ENCODE assay signal across 1 cellular context in genomic region chr1:107526524-107527198, GRCh38.
TF ChIP-seq lines count a peak whose summit lies in the region.

No MANE protein-coding gene starts in this region.

TF ChIP-seq in HepG2, 621 proteins besides CTCF, POLR2A, EP300 and RAD21 (continued from another document and continues in another):
- TF ChIP-seq TP53 (CRISPR knock-in tag; conservative IDR thresholded peaks at IDR 0.05) (0 out of 2 replicates have a peak, but pooled peaks have one; percentile 36), ZNF710 (CRISPR knock-in tag; IDR thresholded peaks at IDR 0.05; ENCODE audit: borderline replicate concordance) (peak; percentile 85; the same call in 1 of the 2 replicates), IRF2 (CRISPR knock-in tag; IDR thresholded peaks at IDR 0.05) (peak; percentile 50; the same call in 1 of the 2 replicates), TFAP4 (IDR thresholded peaks at IDR 0.05; ENCODE audit: borderline replicate concordance, low read depth) (peak; percentile 79), HNF4G (IDR thresholded peaks at IDR 0.05; ENCODE audit: borderline replicate concordance, low read depth, low read length) (peak; percentile 91), HNF4G (CRISPR knock-in tag; IDR thresholded peaks at IDR 0.05; ENCODE audit: borderline replicate concordance, low read depth) (peak; percentile 58; the same call in 1 of the 2 replicates), ZNF720 (CRISPR knock-in tag; IDR thresholded peaks at IDR 0.05) (no peak), ZBTB8A (CRISPR knock-in tag; IDR thresholded peaks at IDR 0.05; ENCODE audit: borderline replicate concordance, low read depth) (no peak), MAX (IDR thresholded peaks at IDR 0.05) (peak; percentile 39), ELF3 (CRISPR knock-in tag; IDR thresholded peaks at IDR 0.05) (peak; percentile 74; the same call in 1 of the 2 replicates), ZNF557 (CRISPR knock-in tag; IDR thresholded peaks at IDR 0.05) (no peak), ATF1 (CRISPR knock-in tag; IDR thresholded peaks at IDR 0.05) (0 out of 2 replicates have a peak, but pooled peaks have one; percentile 50), MBD4 (IDR thresholded peaks at IDR 0.05; ENCODE audit: borderline replicate concordance, low read length) (peak; percentile 31; the same call in 1 of the 2 replicates), SOX6 (IDR thresholded peaks at IDR 0.05) (no peak), SOX6 (CRISPR knock-in tag; IDR thresholded peaks at IDR 0.05) (peak; percentile 100), TOE1 (CRISPR knock-in tag; IDR thresholded peaks at IDR 0.05) (0 out of 2 replicates have a peak, but pooled peaks have one; percentile 26), ZNF33A (CRISPR knock-in tag; IDR thresholded peaks at IDR 0.05; ENCODE audit: borderline replicate concordance) (0 out of 2 replicates have a peak, but pooled peaks have one; percentile 30), MLX (CRISPR knock-in tag; IDR thresholded peaks at IDR 0.05) (peak; percentile 88), LCORL (IDR thresholded peaks at IDR 0.05) (peak; percentile 58; the same call in 1 of the 2 replicates), LCORL (CRISPR knock-in tag; IDR thresholded peaks at IDR 0.05) (peak; percentile 84; the same call in 1 of the 2 replicates), FOXK2 (IDR thresholded peaks at IDR 0.05) (peak; percentile 93), GPBP1L1 (CRISPR knock-in tag; IDR thresholded peaks at IDR 0.05) (no peak), MXI1 (IDR thresholded peaks at IDR 0.05; ENCODE audit: borderline replicate concordance, low read depth, low read length) (0 out of 3 replicates have a peak, but pooled peaks have one; percentile 50), ZNF570 (CRISPR knock-in tag; IDR thresholded peaks at IDR 0.05; ENCODE audit: borderline replicate concordance) (no peak), THRA (CRISPR knock-in tag; IDR thresholded peaks at IDR 0.05; ENCODE audit: borderline replicate concordance) (peak; percentile 65), ZNF317 (CRISPR knock-in tag; IDR thresholded peaks at IDR 0.05) (peak; percentile 61; the same call in 1 of the 2 replicates), ATF2 (CRISPR knock-in tag; IDR thresholded peaks at IDR 0.05) (peak; percentile 81), ZNF639 (CRISPR knock-in tag; conservative IDR thresholded peaks at IDR 0.05) (peak; percentile 59; the same call in 1 of the 2 replicates), ZNF430 (CRISPR knock-in tag; IDR thresholded peaks at IDR 0.05) (peak; percentile 65; the same call in 1 of the 2 replicates), FOXP4 (CRISPR knock-in tag; IDR thresholded peaks at IDR 0.05) (peak; percentile 99), POGZ (CRISPR knock-in tag; IDR thresholded peaks at IDR 0.05) (peak; percentile 85), SMARCC2 (IDR thresholded peaks at IDR 0.05) (peak; percentile 64; the same call in 1 of the 2 replicates), ZNF816 (CRISPR knock-in tag; IDR thresholded peaks at IDR 0.05; ENCODE audit: borderline replicate concordance) (peak; percentile 91), CBX1 (IDR thresholded peaks at IDR 0.05; ENCODE audit: low read depth) (no peak), NFE2L2 (IDR thresholded peaks at IDR 0.05; ENCODE audit: low read length) (no peak), FOXO4 (CRISPR knock-in tag; conservative IDR thresholded peaks at IDR 0.05) (0 out of 2 replicates have a peak, but pooled peaks have one; percentile 80), PPARG (CRISPR knock-in tag; conservative IDR thresholded peaks at IDR 0.05) (peak; percentile 70), PRMT3 (CRISPR knock-in tag; IDR thresholded peaks at IDR 0.05; ENCODE audit: borderline replicate concordance, low read depth) (no peak), ARID3A (IDR thresholded peaks at IDR 0.05; ENCODE audit: low read depth, low read length) (peak; percentile 87), KDM1A (CRISPR knock-in tag; IDR thresholded peaks at IDR 0.05) (peak; percentile 85; the same call in 1 of the 2 replicates), ZNF484 (CRISPR knock-in tag; IDR thresholded peaks at IDR 0.05; ENCODE audit: borderline replicate concordance, low read depth) (no peak), POLR2AphosphoS5 (IDR thresholded peaks at IDR 0.05; ENCODE audit: low read depth, low read length) (no peak), KDM6A (CRISPR knock-in tag; IDR thresholded peaks at IDR 0.05; ENCODE audit: low read depth) (peak; percentile 87), THYN1 (CRISPR knock-in tag; IDR thresholded peaks at IDR 0.05; ENCODE audit: borderline replicate concordance, low read depth) (no peak), HHEX (CRISPR knock-in tag; IDR thresholded peaks at IDR 0.05) (peak; percentile 85), HDAC1 (CRISPR knock-in tag; IDR thresholded peaks at IDR 0.05) (peak; percentile 92), ASH2L (IDR thresholded peaks at IDR 0.05; ENCODE audit: insufficient read length, low read depth, low read length) (peak; percentile 93), HNF1B (CRISPR knock-in tag; IDR thresholded peaks at IDR 0.05) (peak; percentile 64; the same call in 1 of the 2 replicates), BHLHE40 (IDR thresholded peaks at IDR 0.05; ENCODE audit: low read length) (peak; percentile 77), RCOR2 (CRISPR knock-in tag; IDR thresholded peaks at IDR 0.05) (peak; percentile 81), ERF (CRISPR knock-in tag; IDR thresholded peaks at IDR 0.05) (peak; percentile 29; the same call in 1 of the 2 replicates)
